Comparison of ENCODE assay signal across 14 cellular contexts in genomic region chrX:31499120-31499519, GRCh38.
DNase-seq lines count a peak whose midpoint lies in the region; FAIRE-seq and TF ChIP-seq lines count a peak whose summit lies in the region.
"Had no signal": no experiment of that assay in that cellular context is flagged by ENCODE, and none has a peak within 500 bp of the region (broad histone marks: within the 10 kb centered on the region; RNA-seq: fewer than 3 reads in every experiment).

No MANE protein-coding gene starts in this region.

- H4K8ac ChIP-seq in mesendoderm (ENCODE audit: low read depth, low read length), result no peak overlapping the region

- peaks cover 39% of the 10 kb centered on the region for H3K9me3 Mint-ChIP-seq in endodermal cell
- H3K9me3 Mint-ChIP-seq: activated naive CD4-positive, alpha-beta T cell treated with anti-CD3 and anti-CD28 coated beads for 36 hours had no signal

- no peaks in the 10 kb centered on the region for H3K27me3 Mint-ChIP-seq in endodermal cell (ENCODE audit: insufficient read depth)

- H3K36me3 ChIP-seq in endodermal cell (ENCODE audit: control insufficient read depth, insufficient read depth, low read length), result no peaks in the 10 kb centered on the region
- H3K36me3 ChIP-seq in mesendoderm (ENCODE audit: control insufficient read depth, insufficient read depth, low read length), result no peaks in the 10 kb centered on the region
- no peaks in the 10 kb centered on the region for H3K36me3 ChIP-seq in right atrium auricular region
- H3K36me3 ChIP-seq: esophagus muscularis mucosa had no signal

- 40 to 73% methylated on average over 1 to 2 of the region's 2 CpGs for WGBS in endodermal cell (ENCODE audit: insufficient coverage in 1 of 2, insufficient read length in 1 of 2), 2 experiments
- no CpG with 5 or more reads among the region's 2 CpGs for WGBS in mesendoderm (ENCODE audit: extremely low coverage, insufficient coverage, low lambda C conversion rate)

- no peaks in the 10 kb centered on the region for H3K79me2 ChIP-seq in mesendoderm (ENCODE audit: control insufficient read depth, insufficient read depth, low read length)

- H3K4ac ChIP-seq in mesendoderm (ENCODE audit: low read depth, low read length), result peak overlapping the region; percentile 16

- H3K9ac ChIP-seq in endodermal cell (ENCODE audit: extremely low read depth, low read length, poor library complexity, severe bottlenecking) (no peak overlapping the region), mesendoderm (ENCODE audit: low read length) (no peak overlapping the region)

- peaks cover 2% of the 10 kb centered on the region for H3K4me1 Mint-ChIP-seq in endodermal cell

- no peak overlapping the region for H3K4me3 Mint-ChIP-seq in endodermal cell
- H3K4me3 Mint-ChIP-seq: activated naive CD4-positive, alpha-beta T cell treated with anti-CD3 and anti-CD28 coated beads for 36 hours had no signal

- no peak for FAIRE-seq in RCC 7860 (lab: Jason Lieb, UNC)
- FAIRE-seq in frontal cortex (lab: Jason Lieb, UNC), result no peak
- FAIRE-seq in D721Med (lab: Jason Lieb, UNC), result no peak
- FAIRE-seq: GM12878 had no signal

- no peak overlapping the region for H3K4me2 ChIP-seq in mesendoderm (ENCODE audit: low read length)

- no peak overlapping the region for H2AK5ac ChIP-seq in mesendoderm (ENCODE audit: low read length)

- no peak overlapping the region for H4K5ac ChIP-seq in mesendoderm (ENCODE audit: low read length)

- H3K56ac ChIP-seq in mesendoderm (ENCODE audit: low read length), result no peak overlapping the region

- no peak overlapping the region for H2BK120ac ChIP-seq in mesendoderm (ENCODE audit: low read depth, low read length)

- peak overlapping the region; percentile 78 for H3K27ac ChIP-seq in endodermal cell (ENCODE audit: low read depth, low read length)
- H3K27ac ChIP-seq in mesendoderm (ENCODE audit: low read depth, low read length), result no peak overlapping the region
- H3K27ac ChIP-seq in right atrium auricular region, result no peak overlapping the region

- peak overlapping the region; percentile 3 for H3K27ac Mint-ChIP-seq in endodermal cell
- H3K27ac Mint-ChIP-seq: activated naive CD4-positive, alpha-beta T cell treated with anti-CD3 and anti-CD28 coated beads for 36 hours had no signal

- no peaks in the 10 kb centered on the region for H3K9me3 ChIP-seq in endodermal cell (ENCODE audit: control insufficient read depth, low read length)
- no peaks in the 10 kb centered on the region for H3K9me3 ChIP-seq in right atrium auricular region
- H3K9me3 ChIP-seq: esophagus muscularis mucosa had no signal

- no peak overlapping the region for H3K23ac ChIP-seq in mesendoderm (ENCODE audit: low read length)

- no peak overlapping the region for H3K18ac ChIP-seq in mesendoderm (ENCODE audit: low read length)

- no peak overlapping the region for H2BK5ac ChIP-seq in mesendoderm (ENCODE audit: low read length)

- no peaks in the 10 kb centered on the region for H3K36me3 Mint-ChIP-seq in endodermal cell (ENCODE audit: low read depth)

- DNase-seq in Daoy (ENCODE audit: low read depth), result peak; percentile 56
- DNase-seq in RCC 7860 (ENCODE audit: low spot score), result peak; percentile 13
- no peak for DNase-seq in endodermal cell
- DNase-seq in mesendoderm, result peak; percentile 20
- no peak for DNase-seq in frontal cortex (ENCODE audit: low spot score in 2 of 2)
- no peak for DNase-seq in DMS 273 (lab: John Stamatoyannopoulos, UW; ENCODE audit: unreplicated experiment)
- no peak for DNase-seq in right atrium auricular region (ENCODE audit: low spot score)
- DNase-seq in D721Med (ENCODE audit: insufficient read length, low spot score), result no peak
- DNase-seq: activated naive CD4-positive, alpha-beta T cell treated with anti-CD3 and anti-CD28 coated beads for 36 hours; cerebellar nuclear complex; NCI-H1930; NK-92 treated with Interleukin-12 subunit alpha and Interleukin-12 subunit beta, amount 100 ng/mL, for 24 hours had no signal

- H3K4me1 ChIP-seq in endodermal cell (ENCODE audit: control insufficient read depth, insufficient read depth, low read length) (no peaks in the 10 kb centered on the region), mesendoderm (ENCODE audit: control insufficient read depth, low read depth, low read length) (no peaks in the 10 kb centered on the region), right atrium auricular region (no peaks in the 10 kb centered on the region)

- no peak overlapping the region for H2BK15ac ChIP-seq in mesendoderm (replicated peaks; ENCODE audit: low read depth)

- TF ChIP-seq CTCF in endodermal cell (conservative IDR thresholded peaks at IDR 0.05) (no peak), right atrium auricular region (IDR thresholded peaks at IDR 0.05) (no peak), D721Med (IDR thresholded peaks at IDR 0.05; ENCODE audit: insufficient read depth, missing control alignments) (no peak)

- H3K4me3 ChIP-seq in endodermal cell (ENCODE audit: low read length), result no peak overlapping the region
- H3K4me3 ChIP-seq in mesendoderm (ENCODE audit: low read length), result no peak overlapping the region
- no peak overlapping the region for H3K4me3 ChIP-seq in right atrium auricular region
- H3K4me3 ChIP-seq: esophagus muscularis mucosa, GM12878 had no signal

- H3K27me3 ChIP-seq in endodermal cell (ENCODE audit: control insufficient read depth, insufficient read depth, low read length, poor library complexity, severe bottlenecking) (no peaks in the 10 kb centered on the region), mesendoderm (ENCODE audit: insufficient read depth, low read length, poor library complexity) (no peaks in the 10 kb centered on the region), right atrium auricular region (no peaks in the 10 kb centered on the region)
- H3K27me3 ChIP-seq: esophagus muscularis mucosa had no signal

- H3K79me1 ChIP-seq in mesendoderm (ENCODE audit: low read length), result no peaks in the 10 kb centered on the region

Comparison
In these comparisons a context has a peak if more than half of its experiments do, and no peak if none do; other contexts are left out.
1. DNase-seq: peak in Daoy (single experiment), RCC 7860 (single experiment) and mesendoderm (single experiment); none in endodermal cell (single experiment), frontal cortex (0 of 2), DMS 273 (single experiment), right atrium auricular region (single experiment) and D721Med (single experiment).